Comparison of ENCODE assay signal across 34 cellular contexts in genomic region chr16:72897707-72898106, GRCh38.
"Had no signal": no experiment of that assay in that cellular context is flagged by ENCODE, and none has a peak within 500 bp of the region (broad histone marks: within the 10 kb centered on the region; RNA-seq: fewer than 3 reads in every experiment).

No MANE protein-coding gene starts in this region.

- H3K27ac ChIP-seq: body of pancreas, cardiac muscle cell, colonic mucosa, foreskin keratinocyte, gastrocnemius medialis, WERI-Rb-1 had no signal

- ATAC-seq: activated CD4-positive, alpha-beta T cell treated with anti-CD3 and anti-CD28 coated beads for 36 hours; activated CD8-positive, alpha-beta memory T cell treated with anti-CD3 and anti-CD28 coated beads, Interleukin-2, amount 10 ng/mL, durations not matched to agents 7 days and 5 days; activated CD8-positive, alpha-beta T cell treated with anti-CD3 and anti-CD28 coated beads, Interleukin-2, amount 10 ng/mL, durations not matched to agents 7 days and 5 days; activated T-helper 17 cell treated with anti-CD3 and anti-CD28 coated beads, Interleukin-2, amount 50 U/mL, for 72 hours; body of pancreas; esophagus mucosa; foreskin keratinocyte; gastrocnemius medialis; heart left ventricle; T-helper 17 cell had no signal

- H3K4me1 Mint-ChIP-seq: activated B cell treated with CpG ODN at 0.5 μM for 24 hours; activated CD4-positive, alpha-beta T cell treated with anti-CD3 and anti-CD28 coated beads for 36 hours; activated CD4-positive, alpha-beta T cell treated with anti-CD3 and anti-CD28 coated beads, Interleukin-2, amount 10 ng/mL, durations not matched to agents 24 days and 14 days; activated CD8-positive, alpha-beta memory T cell treated with anti-CD3 and anti-CD28 coated beads, Interleukin-2, amount 10 ng/mL, durations not matched to agents 7 days and 5 days; endodermal cell; T-helper 17 cell had no signal

- H3K4me3 Mint-ChIP-seq: activated B cell treated with CpG ODN at 0.5 μM for 24 hours; activated CD4-positive, alpha-beta memory T cell treated with anti-CD3 and anti-CD28 coated beads for 36 hours; activated CD4-positive, alpha-beta T cell treated with anti-CD3 and anti-CD28 coated beads for 36 hours; activated CD4-positive, alpha-beta T cell treated with anti-CD3 and anti-CD28 coated beads, Interleukin-2, amount 10 ng/mL, durations not matched to agents 24 days and 14 days; activated CD8-positive, alpha-beta memory T cell treated with anti-CD3 and anti-CD28 coated beads, Interleukin-2, amount 10 ng/mL, durations not matched to agents 7 days and 5 days; activated CD8-positive, alpha-beta T cell treated with anti-CD3 and anti-CD28 coated beads, Interleukin-2, amount 10 ng/mL, durations not matched to agents 7 days and 5 days; activated naive CD8-positive, alpha-beta T cell; activated T-cell treated with anti-CD3 and anti-CD28 coated beads, Interleukin-2, amount 50 U/mL, for 24 hours; activated T-helper 17 cell treated with anti-CD3 and anti-CD28 coated beads, Interleukin-2, amount 50 U/mL, for 72 hours; endodermal cell; T-helper 17 cell; T-helper 2 cell treated with Interferon-gamma antibody and Interleukin-4, amounts not matched to agents 5 μg/mL and 100 μg/mL, for 36 hours had no signal

- H3K36me3 Mint-ChIP-seq: activated CD4-positive, alpha-beta memory T cell treated with anti-CD3 and anti-CD28 coated beads for 36 hours; activated CD8-positive, alpha-beta memory T cell treated with anti-CD3 and anti-CD28 coated beads, Interleukin-2, amount 10 ng/mL, durations not matched to agents 7 days and 5 days had no signal

- H3K4me1 ChIP-seq: body of pancreas, colonic mucosa, foreskin keratinocyte had no signal

- DNase-seq: activated B cell treated with CpG ODN at 0.5 μM for 24 hours; activated CD4-positive, alpha-beta memory T cell treated with anti-CD3 and anti-CD28 coated beads for 36 hours; activated CD4-positive, alpha-beta T cell treated with anti-CD3 and anti-CD28 coated beads for 36 hours; activated CD4-positive, alpha-beta T cell treated with anti-CD3 and anti-CD28 coated beads, Interleukin-2, amount 10 ng/mL, durations not matched to agents 24 days and 14 days; activated CD4-positive, CD25-positive, alpha-beta regulatory T cell treated with anti-CD3 and anti-CD28 coated beads, Interleukin-2, amount 50 U/mL, for 72 hours; activated CD8-positive, alpha-beta memory T cell treated with anti-CD3 and anti-CD28 coated beads, Interleukin-2, amount 10 ng/mL, durations not matched to agents 7 days and 5 days; activated CD8-positive, alpha-beta memory T cell treated with anti-CD3 and anti-CD28 coated beads, Interleukin-2, amount 50 U/mL, for 4 hours; activated CD8-positive, alpha-beta T cell treated with anti-CD3 and anti-CD28 coated beads, Interleukin-2, amount 10 ng/mL, durations not matched to agents 7 days and 5 days; activated effector memory CD4-positive, alpha-beta T cell treated with Interleukin-2 at 50 U/mL for 16 hours; activated gamma-delta T cell treated with Interleukin-2 at 50 U/mL for 16 hours; activated naive CD4-positive, alpha-beta T cell treated with anti-CD3 and anti-CD28 coated beads, Interleukin-2, amount 50 U/mL, for 16 hours; activated naive CD4-positive, alpha-beta T cell treated with Interleukin-2 at 50 U/mL for 16 hours; activated T-cell treated with anti-CD3 and anti-CD28 coated beads, Interleukin-2, amount 50 U/mL, for 24 hours; amygdala; aorta; body of pancreas; central memory CD4-positive, alpha-beta T cell; cerebellar nuclear complex; colonic mucosa; effector CD8-positive, alpha-beta T cell; endodermal cell; foreskin keratinocyte; gastrocnemius medialis; glutamatergic neuron; heart left ventricle; T-helper 1 cell; T-helper 17 cell; T1000; WERI-Rb-1 had no signal

- H3K27me3 Mint-ChIP-seq: activated B cell treated with CpG ODN at 0.5 μM for 24 hours; activated CD4-positive, alpha-beta memory T cell treated with anti-CD3 and anti-CD28 coated beads for 36 hours; activated CD4-positive, alpha-beta T cell treated with anti-CD3 and anti-CD28 coated beads for 36 hours; activated CD8-positive, alpha-beta memory T cell treated with anti-CD3 and anti-CD28 coated beads, Interleukin-2, amount 10 ng/mL, durations not matched to agents 7 days and 5 days; activated naive CD8-positive, alpha-beta T cell; activated T-cell treated with anti-CD3 and anti-CD28 coated beads, Interleukin-2, amount 50 U/mL, for 24 hours; activated T-helper 17 cell treated with anti-CD3 and anti-CD28 coated beads, Interleukin-2, amount 50 U/mL, for 72 hours had no signal

- H3K9me3 ChIP-seq: body of pancreas, colonic mucosa, gastrocnemius medialis, heart left ventricle had no signal

- H3K27ac Mint-ChIP-seq: activated B cell treated with CpG ODN at 0.5 μM for 24 hours; activated CD4-positive, alpha-beta memory T cell treated with anti-CD3 and anti-CD28 coated beads for 36 hours; activated CD4-positive, alpha-beta T cell treated with anti-CD3 and anti-CD28 coated beads for 36 hours; activated CD4-positive, alpha-beta T cell treated with anti-CD3 and anti-CD28 coated beads, Interleukin-2, amount 10 ng/mL, durations not matched to agents 24 days and 14 days; activated CD8-positive, alpha-beta memory T cell treated with anti-CD3 and anti-CD28 coated beads, Interleukin-2, amount 10 ng/mL, durations not matched to agents 7 days and 5 days; activated CD8-positive, alpha-beta T cell treated with anti-CD3 and anti-CD28 coated beads, Interleukin-2, amount 10 ng/mL, durations not matched to agents 7 days and 5 days; activated naive CD8-positive, alpha-beta T cell; activated T-cell treated with anti-CD3 and anti-CD28 coated beads, Interleukin-2, amount 50 U/mL, for 24 hours; activated T-helper 17 cell treated with anti-CD3 and anti-CD28 coated beads, Interleukin-2, amount 50 U/mL, for 72 hours; endodermal cell; T-helper 17 cell; T-helper 2 cell treated with Interferon-gamma antibody and Interleukin-4, amounts not matched to agents 5 μg/mL and 100 μg/mL, for 36 hours had no signal

- H3K36me3 ChIP-seq: cardiac muscle cell, colonic mucosa, gastrocnemius medialis had no signal

- H3K4me3 ChIP-seq: body of pancreas, cardiac muscle cell, colonic mucosa, gastrocnemius medialis, heart left ventricle had no signal

- H3K27me3 ChIP-seq: body of pancreas, cardiac muscle cell, colonic mucosa, foreskin keratinocyte, gastrocnemius medialis, heart left ventricle had no signal

- H3K9me3 Mint-ChIP-seq: activated B cell treated with CpG ODN at 0.5 μM for 24 hours; activated CD4-positive, alpha-beta memory T cell treated with anti-CD3 and anti-CD28 coated beads for 36 hours; activated CD4-positive, alpha-beta T cell treated with anti-CD3 and anti-CD28 coated beads, Interleukin-2, amount 10 ng/mL, durations not matched to agents 24 days and 14 days; activated T-cell treated with anti-CD3 and anti-CD28 coated beads, Interleukin-2, amount 50 U/mL, for 24 hours; activated T-helper 17 cell treated with anti-CD3 and anti-CD28 coated beads, Interleukin-2, amount 50 U/mL, for 72 hours; endodermal cell; T-helper 2 cell treated with Interferon-gamma antibody and Interleukin-4, amounts not matched to agents 5 μg/mL and 100 μg/mL, for 36 hours had no signal
